ENCODE assay signal across 1 cellular context in the genomic region with DNA sequence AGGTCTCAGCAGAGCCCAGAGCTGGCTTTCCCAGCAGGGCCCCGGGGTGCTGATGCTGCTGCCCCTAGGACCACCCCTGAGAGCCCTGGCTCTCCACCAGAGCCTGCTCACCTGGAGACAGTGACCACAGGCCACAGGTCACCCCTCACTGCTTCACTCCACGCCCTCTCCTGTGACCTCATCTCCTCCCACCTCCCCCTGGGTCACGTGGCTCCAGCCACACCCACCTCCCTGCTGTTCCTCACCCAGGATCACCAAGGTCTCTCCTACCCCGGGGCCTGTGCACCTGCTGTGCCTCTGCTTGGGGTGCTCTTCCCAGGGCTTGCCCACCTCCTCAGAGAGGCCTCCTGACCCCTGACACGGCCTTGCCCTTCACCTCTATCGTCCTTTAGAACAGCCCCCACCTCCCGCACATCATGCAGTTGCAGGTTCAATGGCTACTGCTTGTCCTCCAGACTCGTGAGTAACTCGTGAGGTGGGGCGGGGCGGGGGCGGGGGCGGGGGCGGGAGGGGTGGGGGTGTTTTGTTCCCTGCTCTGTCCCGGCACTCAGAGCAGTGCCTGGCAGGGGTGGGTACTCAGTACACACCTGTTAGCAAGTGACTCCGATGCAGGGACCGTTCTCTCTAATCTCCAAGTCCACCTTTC.
A peak's percentile ranks its signal among the peaks of the same experiment; 100 is the strongest.
TF ChIP-seq lines count a peak whose summit lies in the region.

No MANE protein-coding gene starts in this region.

TF ChIP-seq in HepG2, 621 proteins besides CTCF, POLR2A, EP300 and RAD21 (continued from another document and continues in another):
- TF ChIP-seq BRD4 (CRISPR knock-in tag; IDR thresholded peaks at IDR 0.05): no peak
- no peak for TF ChIP-seq SUZ12 (IDR thresholded peaks at IDR 0.05; ENCODE audit: low read depth, low read length)
- TF ChIP-seq RXRA (CRISPR knock-in tag; IDR thresholded peaks at IDR 0.05): peak; percentile 39
- TF ChIP-seq GATAD1 (CRISPR knock-in tag; IDR thresholded peaks at IDR 0.05): 0 out of 2 replicates have a peak, but pooled peaks have one; percentile 14
- TF ChIP-seq, protein P1, sequence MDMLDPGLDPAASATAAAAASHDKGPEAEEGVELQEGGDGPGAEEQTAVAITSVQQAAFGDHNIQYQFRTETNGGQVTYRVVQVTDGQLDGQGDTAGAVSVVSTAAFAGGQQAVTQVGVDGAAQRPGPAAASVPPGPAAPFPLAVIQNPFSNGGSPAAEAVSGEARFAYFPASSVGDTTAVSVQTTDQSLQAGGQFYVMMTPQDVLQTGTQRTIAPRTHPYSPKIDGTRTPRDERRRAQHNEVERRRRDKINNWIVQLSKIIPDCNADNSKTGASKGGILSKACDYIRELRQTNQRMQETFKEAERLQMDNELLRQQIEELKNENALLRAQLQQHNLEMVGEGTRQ (IDR thresholded peaks at IDR 0.05; ENCODE audit: low read depth, low read length): peak; percentile 83
- TF ChIP-seq, protein P1 (CRISPR knock-in tag; IDR thresholded peaks at IDR 0.05; ENCODE audit: borderline replicate concordance): peak; percentile 91; the same call in 1 of the 2 replicates
- TF ChIP-seq RARA (CRISPR knock-in tag; IDR thresholded peaks at IDR 0.05): peak; percentile 17; the same call in 1 of the 2 replicates
- no peak for TF ChIP-seq HMG20A (CRISPR knock-in tag; IDR thresholded peaks at IDR 0.05; ENCODE audit: borderline replicate concordance)
- no peak for TF ChIP-seq ZNF24 (IDR thresholded peaks at IDR 0.05)
- TF ChIP-seq, protein P2, sequence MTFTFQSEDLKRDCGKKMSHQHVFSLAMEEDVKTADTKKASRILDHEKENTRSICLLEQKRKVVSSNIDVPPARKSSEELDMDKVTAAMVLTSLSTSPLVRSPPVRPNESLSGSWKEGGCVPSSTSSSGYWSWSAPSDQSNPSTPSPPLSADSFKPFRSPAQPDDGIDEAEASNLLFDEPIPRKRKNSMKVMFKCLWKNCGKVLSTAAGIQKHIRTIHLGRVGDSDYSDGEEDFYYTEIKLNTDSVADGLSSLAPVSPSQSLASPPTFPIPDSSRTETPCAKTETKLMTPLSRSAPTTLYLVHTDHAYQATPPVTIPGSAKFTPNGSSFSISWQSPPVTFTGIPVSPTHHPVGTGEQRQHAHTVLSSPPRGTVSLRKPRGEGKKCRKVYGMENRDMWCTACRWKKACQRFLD (CRISPR knock-in tag; IDR thresholded peaks at IDR 0.05; ENCODE audit: borderline replicate concordance): no peak
- TF ChIP-seq ZMYM2 (CRISPR knock-in tag; IDR thresholded peaks at IDR 0.05): no peak
- TF ChIP-seq, protein P3, sequence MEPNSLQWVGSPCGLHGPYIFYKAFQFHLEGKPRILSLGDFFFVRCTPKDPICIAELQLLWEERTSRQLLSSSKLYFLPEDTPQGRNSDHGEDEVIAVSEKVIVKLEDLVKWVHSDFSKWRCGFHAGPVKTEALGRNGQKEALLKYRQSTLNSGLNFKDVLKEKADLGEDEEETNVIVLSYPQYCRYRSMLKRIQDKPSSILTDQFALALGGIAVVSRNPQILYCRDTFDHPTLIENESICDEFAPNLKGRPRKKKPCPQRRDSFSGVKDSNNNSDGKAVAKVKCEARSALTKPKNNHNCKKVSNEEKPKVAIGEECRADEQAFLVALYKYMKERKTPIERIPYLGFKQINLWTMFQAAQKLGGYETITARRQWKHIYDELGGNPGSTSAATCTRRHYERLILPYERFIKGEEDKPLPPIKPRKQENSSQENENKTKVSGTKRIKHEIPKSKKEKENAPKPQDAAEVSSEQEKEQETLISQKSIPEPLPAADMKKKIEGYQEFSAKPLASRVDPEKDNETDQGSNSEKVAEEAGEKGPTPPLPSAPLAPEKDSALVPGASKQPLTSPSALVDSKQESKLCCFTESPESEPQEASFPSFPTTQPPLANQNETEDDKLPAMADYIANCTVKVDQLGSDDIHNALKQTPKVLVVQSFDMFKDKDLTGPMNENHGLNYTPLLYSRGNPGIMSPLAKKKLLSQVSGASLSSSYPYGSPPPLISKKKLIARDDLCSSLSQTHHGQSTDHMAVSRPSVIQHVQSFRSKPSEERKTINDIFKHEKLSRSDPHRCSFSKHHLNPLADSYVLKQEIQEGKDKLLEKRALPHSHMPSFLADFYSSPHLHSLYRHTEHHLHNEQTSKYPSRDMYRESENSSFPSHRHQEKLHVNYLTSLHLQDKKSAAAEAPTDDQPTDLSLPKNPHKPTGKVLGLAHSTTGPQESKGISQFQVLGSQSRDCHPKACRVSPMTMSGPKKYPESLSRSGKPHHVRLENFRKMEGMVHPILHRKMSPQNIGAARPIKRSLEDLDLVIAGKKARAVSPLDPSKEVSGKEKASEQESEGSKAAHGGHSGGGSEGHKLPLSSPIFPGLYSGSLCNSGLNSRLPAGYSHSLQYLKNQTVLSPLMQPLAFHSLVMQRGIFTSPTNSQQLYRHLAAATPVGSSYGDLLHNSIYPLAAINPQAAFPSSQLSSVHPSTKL (CRISPR knock-in tag; IDR thresholded peaks at IDR 0.05): 0 out of 2 replicates have a peak, but pooled peaks have one; percentile 6
- TF ChIP-seq HNRNPL (IDR thresholded peaks at IDR 0.05; ENCODE audit: low read depth, low read length): no peak
- TF ChIP-seq PHF8 (CRISPR knock-in tag; IDR thresholded peaks at IDR 0.05): peak; percentile 54; the same call in 1 of the 2 replicates
- no peak for TF ChIP-seq ZNF790 (CRISPR knock-in tag; IDR thresholded peaks at IDR 0.05; ENCODE audit: borderline replicate concordance)
- TF ChIP-seq, protein P4, sequence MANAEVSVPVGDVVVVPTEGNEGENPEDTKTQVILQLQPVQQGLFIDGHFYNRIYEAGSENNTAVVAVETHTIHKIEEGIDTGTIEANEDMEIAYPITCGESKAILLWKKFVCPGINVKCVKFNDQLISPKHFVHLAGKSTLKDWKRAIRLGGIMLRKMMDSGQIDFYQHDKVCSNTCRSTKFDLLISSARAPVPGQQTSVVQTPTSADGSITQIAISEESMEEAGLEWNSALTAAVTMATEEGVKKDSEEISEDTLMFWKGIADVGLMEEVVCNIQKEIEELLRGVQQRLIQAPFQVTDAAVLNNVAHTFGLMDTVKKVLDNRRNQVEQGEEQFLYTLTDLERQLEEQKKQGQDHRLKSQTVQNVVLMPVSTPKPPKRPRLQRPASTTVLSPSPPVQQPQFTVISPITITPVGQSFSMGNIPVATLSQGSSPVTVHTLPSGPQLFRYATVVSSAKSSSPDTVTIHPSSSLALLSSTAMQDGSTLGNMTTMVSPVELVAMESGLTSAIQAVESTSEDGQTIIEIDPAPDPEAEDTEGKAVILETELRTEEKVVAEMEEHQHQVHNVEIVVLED (CRISPR knock-in tag; IDR thresholded peaks at IDR 0.05; ENCODE audit: borderline replicate concordance): no peak
- 0 out of 2 replicates have a peak, but pooled peaks have one; percentile 21 for TF ChIP-seq REPIN1 (CRISPR knock-in tag; IDR thresholded peaks at IDR 0.05; ENCODE audit: borderline replicate concordance, low read depth)
- TF ChIP-seq SIN3A (IDR thresholded peaks at IDR 0.05; ENCODE audit: borderline replicate concordance, low read depth, low read length): peak; percentile 57; the same call in 1 of the 2 replicates
- TF ChIP-seq, protein P5, sequence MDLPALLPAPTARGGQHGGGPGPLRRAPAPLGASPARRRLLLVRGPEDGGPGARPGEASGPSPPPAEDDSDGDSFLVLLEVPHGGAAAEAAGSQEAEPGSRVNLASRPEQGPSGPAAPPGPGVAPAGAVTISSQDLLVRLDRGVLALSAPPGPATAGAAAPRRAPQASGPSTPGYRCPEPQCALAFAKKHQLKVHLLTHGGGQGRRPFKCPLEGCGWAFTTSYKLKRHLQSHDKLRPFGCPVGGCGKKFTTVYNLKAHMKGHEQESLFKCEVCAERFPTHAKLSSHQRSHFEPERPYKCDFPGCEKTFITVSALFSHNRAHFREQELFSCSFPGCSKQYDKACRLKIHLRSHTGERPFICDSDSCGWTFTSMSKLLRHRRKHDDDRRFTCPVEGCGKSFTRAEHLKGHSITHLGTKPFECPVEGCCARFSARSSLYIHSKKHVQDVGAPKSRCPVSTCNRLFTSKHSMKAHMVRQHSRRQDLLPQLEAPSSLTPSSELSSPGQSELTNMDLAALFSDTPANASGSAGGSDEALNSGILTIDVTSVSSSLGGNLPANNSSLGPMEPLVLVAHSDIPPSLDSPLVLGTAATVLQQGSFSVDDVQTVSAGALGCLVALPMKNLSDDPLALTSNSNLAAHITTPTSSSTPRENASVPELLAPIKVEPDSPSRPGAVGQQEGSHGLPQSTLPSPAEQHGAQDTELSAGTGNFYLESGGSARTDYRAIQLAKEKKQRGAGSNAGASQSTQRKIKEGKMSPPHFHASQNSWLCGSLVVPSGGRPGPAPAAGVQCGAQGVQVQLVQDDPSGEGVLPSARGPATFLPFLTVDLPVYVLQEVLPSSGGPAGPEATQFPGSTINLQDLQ (CRISPR knock-in tag; IDR thresholded peaks at IDR 0.05): no peak
- no peak; the same call in 1 of the 2 replicates for TF ChIP-seq JUND (CRISPR knock-in tag; IDR thresholded peaks at IDR 0.05)
- TF ChIP-seq ZNF883 (CRISPR knock-in tag; IDR thresholded peaks at IDR 0.05; ENCODE audit: not compliant biosample characterization): no peak
- TF ChIP-seq ZNF557 (CRISPR knock-in tag; IDR thresholded peaks at IDR 0.05): no peak
- TF ChIP-seq HNF4A (CRISPR knock-in tag; IDR thresholded peaks at IDR 0.05): 0 out of 2 replicates have a peak, but pooled peaks have one; percentile 9
- 0 out of 2 replicates have a peak, but pooled peaks have one; percentile 40 for TF ChIP-seq MAZ (IDR thresholded peaks at IDR 0.05; ENCODE audit: borderline replicate concordance, low read depth, low read length)
- no peak for TF ChIP-seq MAZ (CRISPR knock-in tag; IDR thresholded peaks at IDR 0.05; ENCODE audit: low read depth)
- TF ChIP-seq SRY (CRISPR knock-in tag; IDR thresholded peaks at IDR 0.05): no peak
- TF ChIP-seq, protein P6, sequence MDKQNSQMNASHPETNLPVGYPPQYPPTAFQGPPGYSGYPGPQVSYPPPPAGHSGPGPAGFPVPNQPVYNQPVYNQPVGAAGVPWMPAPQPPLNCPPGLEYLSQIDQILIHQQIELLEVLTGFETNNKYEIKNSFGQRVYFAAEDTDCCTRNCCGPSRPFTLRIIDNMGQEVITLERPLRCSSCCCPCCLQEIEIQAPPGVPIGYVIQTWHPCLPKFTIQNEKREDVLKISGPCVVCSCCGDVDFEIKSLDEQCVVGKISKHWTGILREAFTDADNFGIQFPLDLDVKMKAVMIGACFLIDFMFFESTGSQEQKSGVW (CRISPR knock-in tag; IDR thresholded peaks at IDR 0.05; ENCODE audit: borderline replicate concordance): no peak
- TF ChIP-seq PHF20 (CRISPR knock-in tag; IDR thresholded peaks at IDR 0.05): no peak
- TF ChIP-seq SNRNP70 (IDR thresholded peaks at IDR 0.05; ENCODE audit: low read depth, low read length): no peak
- TF ChIP-seq HDAC6 (IDR thresholded peaks at IDR 0.05; ENCODE audit: low read depth, low read length): no peak
- 0 out of 2 replicates have a peak, but pooled peaks have one; percentile 19 for TF ChIP-seq FOXO1 (CRISPR knock-in tag; IDR thresholded peaks at IDR 0.05)
- TF ChIP-seq MYC (CRISPR knock-in tag; IDR thresholded peaks at IDR 0.05; ENCODE audit: borderline replicate concordance): peak; percentile 49; the same call in 1 of the 2 replicates
- TF ChIP-seq PLRG1 (conservative IDR thresholded peaks at IDR 0.05): no peak
- no peak for TF ChIP-seq SNAI1 (CRISPR knock-in tag; IDR thresholded peaks at IDR 0.05; ENCODE audit: borderline replicate concordance)
- TF ChIP-seq CREM (IDR thresholded peaks at IDR 0.05): no peak
- no peak for TF ChIP-seq CREM (CRISPR knock-in tag; IDR thresholded peaks at IDR 0.05)
- TF ChIP-seq, protein P7, sequence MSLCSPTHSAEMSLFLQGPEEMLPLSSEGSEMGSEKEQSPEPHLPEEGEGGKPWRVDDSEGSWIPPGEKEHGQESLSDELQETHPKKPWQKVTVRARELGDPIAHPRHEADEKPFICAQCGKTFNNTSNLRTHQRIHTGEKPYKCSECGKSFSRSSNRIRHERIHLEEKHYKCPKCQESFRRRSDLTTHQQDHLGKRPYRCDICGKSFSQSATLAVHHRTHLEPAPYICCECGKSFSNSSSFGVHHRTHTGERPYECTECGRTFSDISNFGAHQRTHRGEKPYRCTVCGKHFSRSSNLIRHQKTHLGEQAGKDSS (CRISPR knock-in tag; IDR thresholded peaks at IDR 0.05; ENCODE audit: borderline replicate concordance, low read depth): peak; percentile 34; the same call in 1 of the 2 replicates
- TF ChIP-seq ZNF337 (CRISPR knock-in tag; IDR thresholded peaks at IDR 0.05; ENCODE audit: borderline replicate concordance, low read depth): no peak
- peak; percentile 67; the same call in 1 of the 2 replicates for TF ChIP-seq RAD51 (IDR thresholded peaks at IDR 0.05; ENCODE audit: borderline replicate concordance)
- TF ChIP-seq ZBTB8A (CRISPR knock-in tag; IDR thresholded peaks at IDR 0.05; ENCODE audit: borderline replicate concordance, low read depth): no peak
- TF ChIP-seq, protein P8, sequence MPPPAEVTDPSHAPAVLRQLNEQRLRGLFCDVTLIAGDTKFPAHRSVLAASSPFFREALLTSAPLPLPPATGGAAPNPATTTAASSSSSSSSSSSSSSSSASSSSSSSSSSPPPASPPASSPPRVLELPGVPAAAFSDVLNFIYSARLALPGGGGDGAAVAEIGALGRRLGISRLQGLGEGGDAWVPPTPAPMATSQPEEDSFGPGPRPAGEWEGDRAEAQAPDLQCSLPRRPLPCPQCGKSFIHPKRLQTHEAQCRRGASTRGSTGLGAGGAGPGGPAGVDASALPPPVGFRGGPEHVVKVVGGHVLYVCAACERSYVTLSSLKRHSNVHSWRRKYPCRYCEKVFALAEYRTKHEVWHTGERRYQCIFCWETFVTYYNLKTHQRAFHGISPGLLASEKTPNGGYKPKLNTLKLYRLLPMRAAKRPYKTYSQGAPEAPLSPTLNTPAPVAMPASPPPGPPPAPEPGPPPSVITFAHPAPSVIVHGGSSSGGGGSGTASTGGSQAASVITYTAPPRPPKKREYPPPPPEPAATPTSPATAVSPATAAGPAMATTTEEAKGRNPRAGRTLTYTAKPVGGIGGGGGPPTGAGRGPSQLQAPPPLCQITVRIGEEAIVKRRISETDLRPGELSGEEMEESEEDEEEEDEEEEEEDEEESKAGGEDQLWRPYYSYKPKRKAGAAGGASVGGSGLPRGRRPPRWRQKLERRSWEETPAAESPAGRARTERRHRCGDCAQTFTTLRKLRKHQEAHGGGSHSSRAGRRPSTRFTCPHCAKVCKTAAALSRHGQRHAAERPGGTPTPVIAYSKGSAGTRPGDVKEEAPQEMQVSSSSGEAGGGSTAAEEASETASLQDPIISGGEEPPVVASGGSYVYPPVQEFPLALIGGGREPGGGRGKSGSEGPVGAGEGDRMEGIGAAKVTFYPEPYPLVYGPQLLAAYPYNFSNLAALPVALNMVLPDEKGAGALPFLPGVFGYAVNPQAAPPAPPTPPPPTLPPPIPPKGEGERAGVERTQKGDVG (CRISPR knock-in tag; IDR thresholded peaks at IDR 0.05; ENCODE audit: borderline replicate concordance): no peak
- no peak for TF ChIP-seq KDM5A (IDR thresholded peaks at IDR 0.05; ENCODE audit: borderline replicate concordance, low read length)
- no peak for TF ChIP-seq ZNF207 (IDR thresholded peaks at IDR 0.05; ENCODE audit: borderline replicate concordance)
